ENCODE assay signal across 15 cellular contexts in genomic region chr19:35048911-35049411, GRCh38. TPM values are rescaled to one million over a fixed set of nuclear protein-coding genes. Genes with fewer than 3 reads are reported as not detected.
A peak's percentile ranks its signal among the peaks of the same experiment; 100 is the strongest.
DNase-seq lines count a peak whose midpoint lies in the region; ATAC-seq, FAIRE-seq and TF ChIP-seq lines count a peak whose summit lies in the region.
"Had no signal": no experiment of that assay in that cellular context is flagged by ENCODE, and none has a peak within 500 bp of the region (broad histone marks: within the 10 kb centered on the region; RNA-seq: fewer than 3 reads in every experiment).

No MANE protein-coding gene starts in this region.

- no peak overlapping the region for H3K23ac ChIP-seq in trophoblast cell (ENCODE audit: low read length)

- H3K4me1 ChIP-seq in pancreas (peaks cover 14 to 34% (median 17%) of the 10 kb centered on the region in 3 donors), trophoblast cell (ENCODE audit: control insufficient read depth in 1 of 2, insufficient read depth in 2 of 2, low read length in 2 of 2) (no peaks in the 10 kb centered on the region)
- H3K4me1 ChIP-seq: colonic mucosa had no signal

- no peak for TF ChIP-seq CTCF in pancreas (IDR thresholded peaks at IDR 0.05)

- H3K4ac ChIP-seq in trophoblast cell (ENCODE audit: low read depth, low read length), result no peak overlapping the region

- H4K8ac ChIP-seq in trophoblast cell (ENCODE audit: low read depth, low read length), result no peak overlapping the region

- ATAC-seq in pancreas, result peak; percentile 86 to 93 (median 90)
- no peak for ATAC-seq in HG03175 (IDR thresholded peaks at IDR 0.05; ENCODE audit: unreplicated experiment)
- no peak for ATAC-seq in GM21360 (IDR thresholded peaks at IDR 0.05; ENCODE audit: unreplicated experiment)
- no peak for ATAC-seq in HG03135 (IDR thresholded peaks at IDR 0.05; ENCODE audit: unreplicated experiment)
- ATAC-seq: natural killer cell, PC-3 had no signal

- no peak overlapping the region for H2BK120ac ChIP-seq in trophoblast cell (ENCODE audit: insufficient read depth, low read length, poor library complexity)

- no peak overlapping the region for H4K91ac ChIP-seq in trophoblast cell (ENCODE audit: low read depth, low read length)

- no peak overlapping the region for H3K18ac ChIP-seq in trophoblast cell (ENCODE audit: low read length)

- no peak overlapping the region for H2AK5ac ChIP-seq in trophoblast cell (ENCODE audit: low read length)

- H3K9ac ChIP-seq in trophoblast cell (ENCODE audit: low read length), result no peak overlapping the region

- WGBS in pancreas, 2 donors, result 12 to 14% methylated on average over 12 of the region's 12 CpGs
- WGBS in trophoblast cell (ENCODE audit: extremely low coverage, insufficient coverage, insufficient read length), result no CpG with 5 or more reads among the region's 12 CpGs

- no peak for FAIRE-seq in pancreas (lab: Jason Lieb, UNC)

- H3K4me2 ChIP-seq in trophoblast cell (ENCODE audit: low read length), result no peak overlapping the region

- no peaks in the 10 kb centered on the region for H3K36me3 ChIP-seq in pancreas
- H3K36me3 ChIP-seq in trophoblast cell (ENCODE audit: control insufficient read depth in 1 of 2, insufficient read depth in 2 of 2, low read length in 2 of 2), result no peaks in the 10 kb centered on the region
- H3K36me3 ChIP-seq: colonic mucosa had no signal

- no peaks in the 10 kb centered on the region for H3K79me1 ChIP-seq in trophoblast cell (ENCODE audit: low read length)

- no peaks in the 10 kb centered on the region for H3K79me2 ChIP-seq in trophoblast cell (ENCODE audit: control insufficient read depth, insufficient read depth, low read length, poor library complexity)

- peak overlapping the region in 1 of 4 donors; percentile 15 for H3K4me3 ChIP-seq in pancreas
- no peak overlapping the region for H3K4me3 ChIP-seq in trophoblast cell (ENCODE audit: low read depth, low read length)
- H3K4me3 ChIP-seq: colonic mucosa had no signal

- no peaks in the 10 kb centered on the region for H3K9me3 ChIP-seq in pancreas
- peaks cover 2% of the 10 kb centered on the region for H3K9me3 ChIP-seq in trophoblast cell (ENCODE audit: insufficient read depth, low read depth, low read length)
- H3K9me3 ChIP-seq: colonic mucosa had no signal

- no peaks in the 10 kb centered on the region for H3K27me3 ChIP-seq in pancreas
- no peaks in the 10 kb centered on the region for H3K27me3 ChIP-seq in trophoblast cell (ENCODE audit: insufficient read depth, low read length)
- H3K27me3 ChIP-seq: colonic mucosa had no signal

- DNase-seq in D341Med (ENCODE audit: low spot score) (peak; percentile 36), NCI-H345 (lab: John Stamatoyannopoulos, UW) (peak; percentile 80), cardiac septum (ENCODE audit: low spot score) (peak; percentile 85), pancreas (peak; percentile 90 to 99 (median 96)), trophoblast cell (no peak)
- DNase-seq: colonic mucosa; natural killer cell; NCI-H1694; PC-3; stimulated activated CD4-positive, alpha-beta T cell treated with anti-CD3 and anti-CD28 coated beads, Interleukin-12 subunit alpha, Interleukin-12 subunit beta, amount 100 ng/mL, for 4 hours had no signal

- no peak overlapping the region for H4K12ac ChIP-seq in trophoblast cell (ENCODE audit: low read depth, low read length)

- H2BK12ac ChIP-seq in trophoblast cell (ENCODE audit: low read length), result no peak overlapping the region

- H2AFZ ChIP-seq in trophoblast cell (ENCODE audit: insufficient read depth, low read length, poor library complexity), result no peak overlapping the region

- H2BK5ac ChIP-seq in trophoblast cell (ENCODE audit: low read depth, low read length, poor library complexity), result no peak overlapping the region

- no peak overlapping the region for H3K14ac ChIP-seq in trophoblast cell (ENCODE audit: low read length)

- intact Hi-C loops in cardiac septum (cut with DNase I), result no loop called here
- intact Hi-C loops in pancreas (cut with DNase I), result no loop called here

- H3K27ac ChIP-seq in pancreas, result peak overlapping the region in 3 of 4 donors; percentile 29 to 69 (median 52)
- H3K27ac ChIP-seq in trophoblast cell (ENCODE audit: low read depth, low read length), result no peak overlapping the region
- H3K27ac ChIP-seq: colonic mucosa had no signal

RNA-seq across cellular contexts. Expression of gene HPN, which starts 7.4 kb away (rescaled TPM):
- total RNA-seq in cardiac septum (4.9 TPM), pancreas (100 to 1,000 TPM in 4 of 6 donors, 10 to 100 TPM in 2; 93.0 to 146 (median 118) TPM)
- polyA plus RNA-seq in pancreas, result 100 to 1,000 TPM; 208 to 238 TPM
- 4.8 and 4.9 TPM in 2 replicates for polyA plus RNA-seq in trophoblast cell (2013)
- total RNA-seq: activated CD8-positive, alpha-beta memory T cell treated with anti-CD3 and anti-CD28 coated beads for 36 hours; natural killer cell had no signal
- polyA plus RNA-seq: CD14-positive monocyte had no signal

RNA-seq across cellular contexts. Expression of gene SCN1B, which starts 18.7 kb away (rescaled TPM):
- 58.7 TPM for total RNA-seq in cardiac septum
- total RNA-seq in pancreas, result 10 to 100 TPM in 1 of 6 donors, 1 to 10 TPM in 5; 2.9 to 11.0 (median 4.4) TPM
- polyA plus RNA-seq in pancreas, result 10 to 100 TPM; 14.0 to 15.1 TPM
- polyA plus RNA-seq in trophoblast cell (2013), result 0.42 and 0.44 TPM in 2 replicates

RNA-seq across cellular contexts. Expression of gene GRAMD1A, which starts 48.8 kb away (rescaled TPM):
- 38.3 TPM for total RNA-seq in cardiac septum
- total RNA-seq in pancreas, result 10 to 100 TPM; 47.3 to 97.2 (median 87.4) TPM
- 100 to 1,000 TPM in 1 of 2 donors, 10 to 100 TPM in 1; 49.7 to 137 TPM for polyA plus RNA-seq in pancreas
- polyA plus RNA-seq in trophoblast cell (2013), result 48.7 and 50.2 TPM in 2 replicates

Comparison
In these comparisons a context has a peak if more than half of its experiments do, and no peak if none do; other contexts are left out.
1. DNase-seq: peak in D341Med (single experiment), NCI-H345 (single experiment), cardiac septum (single experiment) and pancreas (6 of 6); none in trophoblast cell (0 of 2).
2. ATAC-seq: peak in pancreas (4 of 4); none in HG03175 (single experiment), GM21360 (single experiment) and HG03135 (single experiment).
3. RNA of gene HPN, which starts 7.4 kb away (total RNA-seq): 93.0 to 146 TPM in pancreas; 4.9 TPM in cardiac septum (single experiment); every median in the first group is over 10 times any median in the second.